Comparison of ENCODE assay signal across 23 cellular contexts in the genomic region with DNA sequence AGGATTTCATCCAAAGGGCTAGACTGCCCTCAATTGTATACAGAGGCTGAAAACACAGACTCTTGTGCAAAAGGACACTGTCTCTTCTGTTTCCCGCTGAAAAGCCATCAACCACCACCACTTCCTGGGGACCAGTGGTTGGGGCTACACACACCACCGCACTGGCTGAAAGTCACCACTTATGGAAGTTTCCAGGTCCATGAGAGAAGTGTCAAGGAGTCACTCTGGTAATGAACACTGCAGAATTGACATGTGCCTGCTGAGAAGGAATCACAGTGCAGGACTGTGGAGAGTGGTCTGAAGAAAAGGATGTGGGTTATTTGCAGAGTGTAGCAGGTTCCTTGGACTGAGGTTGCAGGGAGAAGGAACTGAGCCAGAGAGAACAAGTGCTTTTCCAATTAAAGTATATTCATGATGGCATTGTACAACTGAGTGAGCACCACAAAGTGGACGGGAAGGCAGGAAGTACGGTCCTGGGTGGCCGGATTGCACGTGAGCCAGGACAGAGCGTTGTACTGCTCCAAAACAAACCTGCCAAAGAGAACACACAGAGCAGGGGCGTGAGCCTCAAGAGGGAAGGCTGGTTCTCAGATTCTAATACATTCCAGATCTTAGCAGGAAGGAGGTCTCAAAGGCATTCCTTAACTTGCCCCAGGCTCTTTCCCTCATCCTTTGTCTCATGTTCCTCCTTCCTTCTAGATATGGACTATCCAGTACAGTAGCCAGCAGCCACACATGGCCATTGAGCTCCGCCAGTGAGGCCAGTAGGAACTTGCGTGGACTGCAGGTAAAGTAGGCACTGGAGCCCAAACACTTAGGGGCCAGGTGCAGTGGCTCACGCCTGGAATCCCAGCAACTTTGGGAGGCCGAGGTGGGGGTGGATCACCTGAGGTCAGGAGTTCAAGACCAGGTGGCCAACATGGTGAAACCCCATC.
A peak's percentile ranks its signal among the peaks of the same experiment; 100 is the strongest.
DNase-seq lines count a peak whose midpoint lies in the region; ATAC-seq lines count a peak whose summit lies in the region.
"Had no signal": no experiment of that assay in that cellular context is flagged by ENCODE, and none has a peak within 500 bp of the region (broad histone marks: within the 10 kb centered on the region; RNA-seq: fewer than 3 reads in every experiment).

No MANE protein-coding gene starts in this region.

- DNase-seq in activated CD4-positive, alpha-beta T cell treated with anti-CD3 and anti-CD28 coated beads, Interleukin-2, amount 10 ng/mL, durations not matched to agents 24 days and 14 days: peak; percentile 73
- no peak for DNase-seq in activated CD4-positive, alpha-beta T cell treated with anti-CD3 and anti-CD28 coated beads for 1 hour
- DNase-seq in activated CD4-positive, alpha-beta memory T cell treated with anti-CD3 and anti-CD28 coated beads for 36 hours: peak; percentile 25
- DNase-seq in medulla oblongata (ENCODE audit: extremely low spot score): peak; percentile 6
- no peak for DNase-seq in SW 1271 (lab: John Stamatoyannopoulos, UW)
- DNase-seq in hepatic stellate cell (ENCODE audit: low spot score): no peak
- DNase-seq: 8988T; activated CD4-positive, alpha-beta T cell treated with anti-CD3 and anti-CD28 coated beads, Interleukin-2, amount 50 U/mL, for 1 hour; Caco-2; colonic mucosa; endodermal cell; left cardiac atrium; NCI-H2171 treated with DMSO at 0.1 percent for 48 hours; NCI-H69; psoas muscle; stimulated activated naive CD4-positive, alpha-beta T cell treated with Interleukin-2 at 50 U/mL for 16 hours had no signal

- no peaks in the 10 kb centered on the region for H3K27me3 Mint-ChIP-seq in activated CD4-positive, alpha-beta T cell treated with anti-CD3 and anti-CD28 coated beads, Interleukin-2, amount 10 ng/mL, durations not matched to agents 24 days and 14 days
- H3K27me3 Mint-ChIP-seq in activated CD4-positive, alpha-beta memory T cell treated with anti-CD3 and anti-CD28 coated beads for 36 hours: no peaks in the 10 kb centered on the region
- H3K27me3 Mint-ChIP-seq in stimulated activated naive CD8-positive, alpha-beta T cell treated with anti-CD3 and anti-CD28 coated beads, Interleukin-15, Interleukin-2, amounts not matched to agents 100 ng/mL and 50 ng/mL, for 24 hours: no peaks in the 10 kb centered on the region
- H3K27me3 Mint-ChIP-seq: activated naive CD4-positive, alpha-beta T cell treated with anti-CD3 and anti-CD28 coated beads, Interleukin-2, amount 50 U/mL, for 24 hours; brain; type B pancreatic cell had no signal

- H3K36me3 Mint-ChIP-seq in activated CD4-positive, alpha-beta T cell treated with anti-CD3 and anti-CD28 coated beads, Interleukin-2, amount 10 ng/mL, durations not matched to agents 24 days and 14 days (ENCODE audit: low read depth): peaks cover 49% of the 10 kb centered on the region
- H3K36me3 Mint-ChIP-seq in activated CD4-positive, alpha-beta memory T cell treated with anti-CD3 and anti-CD28 coated beads for 36 hours: peaks cover 28% of the 10 kb centered on the region
- peaks cover 53% of the 10 kb centered on the region for H3K36me3 Mint-ChIP-seq in stimulated activated naive CD8-positive, alpha-beta T cell treated with anti-CD3 and anti-CD28 coated beads, Interleukin-15, Interleukin-2, amounts not matched to agents 100 ng/mL and 50 ng/mL, for 24 hours (ENCODE audit: low read depth)

- peak overlapping the region; percentile 18 for H3K4me3 Mint-ChIP-seq in activated CD4-positive, alpha-beta T cell treated with anti-CD3 and anti-CD28 coated beads, Interleukin-2, amount 10 ng/mL, durations not matched to agents 24 days and 14 days
- H3K4me3 Mint-ChIP-seq in activated CD4-positive, alpha-beta memory T cell treated with anti-CD3 and anti-CD28 coated beads for 36 hours: no peak overlapping the region
- H3K4me3 Mint-ChIP-seq in stimulated activated naive CD8-positive, alpha-beta T cell treated with anti-CD3 and anti-CD28 coated beads, Interleukin-15, Interleukin-2, amounts not matched to agents 100 ng/mL and 50 ng/mL, for 24 hours: no peak overlapping the region
- H3K4me3 Mint-ChIP-seq: activated naive CD4-positive, alpha-beta T cell treated with anti-CD3 and anti-CD28 coated beads, Interleukin-2, amount 50 U/mL, for 24 hours; brain; endodermal cell; GM23338; type B pancreatic cell had no signal

- POLR2A ChIA-PET in activated CD4-positive, alpha-beta memory T cell treated with anti-CD3 and anti-CD28 coated beads for 36 hours (lab: Charles Lee): no interaction called here

- peaks cover 4% of the 10 kb centered on the region for H3K9me3 Mint-ChIP-seq in activated CD4-positive, alpha-beta T cell treated with anti-CD3 and anti-CD28 coated beads, Interleukin-2, amount 10 ng/mL, durations not matched to agents 24 days and 14 days
- H3K9me3 Mint-ChIP-seq in activated CD4-positive, alpha-beta memory T cell treated with anti-CD3 and anti-CD28 coated beads for 36 hours: no peaks in the 10 kb centered on the region
- no peaks in the 10 kb centered on the region for H3K9me3 Mint-ChIP-seq in stimulated activated naive CD8-positive, alpha-beta T cell treated with anti-CD3 and anti-CD28 coated beads, Interleukin-15, Interleukin-2, amounts not matched to agents 100 ng/mL and 50 ng/mL, for 24 hours
- H3K9me3 Mint-ChIP-seq: activated naive CD4-positive, alpha-beta T cell treated with anti-CD3 and anti-CD28 coated beads, Interleukin-2, amount 50 U/mL, for 24 hours; brain; endodermal cell; GM23338; type B pancreatic cell had no signal

- intact Hi-C loops in activated CD4-positive, alpha-beta T cell treated with anti-CD3 and anti-CD28 coated beads, Interleukin-2, amount 10 ng/mL, durations not matched to agents 24 days and 14 days (cut with micrococcal nuclease): no loop called here
- intact Hi-C loops in activated CD4-positive, alpha-beta memory T cell treated with anti-CD3 and anti-CD28 coated beads for 36 hours (cut with micrococcal nuclease): no loop called here

- ATAC-seq in GM19023 (IDR thresholded peaks at IDR 0.05; ENCODE audit: unreplicated experiment): no peak
- ATAC-seq: GM23338, K562 had no signal

- CTCF ChIA-PET in activated CD4-positive, alpha-beta memory T cell treated with anti-CD3 and anti-CD28 coated beads for 36 hours (lab: Charles Lee): no interaction called here

- H3K4me1 Mint-ChIP-seq in activated CD4-positive, alpha-beta T cell treated with anti-CD3 and anti-CD28 coated beads, Interleukin-2, amount 10 ng/mL, durations not matched to agents 24 days and 14 days: peaks cover 45% of the 10 kb centered on the region
- H3K4me1 Mint-ChIP-seq in activated CD4-positive, alpha-beta memory T cell treated with anti-CD3 and anti-CD28 coated beads for 36 hours (ENCODE audit: low read depth): peaks cover 13% of the 10 kb centered on the region
- peaks cover 7% of the 10 kb centered on the region for H3K4me1 Mint-ChIP-seq in stimulated activated naive CD8-positive, alpha-beta T cell treated with anti-CD3 and anti-CD28 coated beads, Interleukin-15, Interleukin-2, amounts not matched to agents 100 ng/mL and 50 ng/mL, for 24 hours (ENCODE audit: low read depth)
- H3K4me1 Mint-ChIP-seq: activated naive CD4-positive, alpha-beta T cell treated with anti-CD3 and anti-CD28 coated beads, Interleukin-2, amount 50 U/mL, for 24 hours; brain; endodermal cell had no signal

- H3K27ac Mint-ChIP-seq in activated CD4-positive, alpha-beta T cell treated with anti-CD3 and anti-CD28 coated beads, Interleukin-2, amount 10 ng/mL, durations not matched to agents 24 days and 14 days: peak overlapping the region; percentile 70
- no peak overlapping the region for H3K27ac Mint-ChIP-seq in activated CD4-positive, alpha-beta memory T cell treated with anti-CD3 and anti-CD28 coated beads for 36 hours
- peak overlapping the region; percentile 47 for H3K27ac Mint-ChIP-seq in stimulated activated naive CD8-positive, alpha-beta T cell treated with anti-CD3 and anti-CD28 coated beads, Interleukin-15, Interleukin-2, amounts not matched to agents 100 ng/mL and 50 ng/mL, for 24 hours
- H3K27ac Mint-ChIP-seq: activated naive CD4-positive, alpha-beta T cell treated with anti-CD3 and anti-CD28 coated beads, Interleukin-2, amount 50 U/mL, for 24 hours; brain; endodermal cell; GM23338; type B pancreatic cell had no signal

Comparison
In these comparisons a context has a peak if more than half of its experiments do, and no peak if none do; other contexts are left out.
1. DNase-seq: peak in activated CD4-positive, alpha-beta T cell treated with anti-CD3 and anti-CD28 coated beads, Interleukin-2, amount 10 ng/mL, durations not matched to agents 24 days and 14 days (single experiment), activated CD4-positive, alpha-beta memory T cell treated with anti-CD3 and anti-CD28 coated beads for 36 hours (single experiment) and medulla oblongata (single experiment); none in activated CD4-positive, alpha-beta T cell treated with anti-CD3 and anti-CD28 coated beads for 1 hour (single experiment), SW 1271 (0 of 2) and hepatic stellate cell (single experiment).